ENCODE assay signal across 17 cellular contexts in genomic region chr11:766941-767210, GRCh38. TPM values are rescaled to one million over a fixed set of nuclear protein-coding genes. Genes with fewer than 3 reads are reported as not detected.
A peak's percentile ranks its signal among the peaks of the same experiment; 100 is the strongest.
DNase-seq lines count a peak whose midpoint lies in the region; ATAC-seq lines count a peak whose summit lies in the region.
"Had no signal": no experiment of that assay in that cellular context is flagged by ENCODE, and none has a peak within 500 bp of the region (broad histone marks: within the 10 kb centered on the region; RNA-seq: fewer than 3 reads in every experiment).

No MANE protein-coding gene starts in this region.

- POLR2A ChIA-PET in activated CD4-positive, alpha-beta memory T cell treated with anti-CD3 and anti-CD28 coated beads for 36 hours (lab: Charles Lee) = interaction anchor here (1.0 kb wide), 1 partner anchor 43 kb away, joined by 3 read pairs; no protein-coding TSS in a partner anchor

- intact Hi-C loops in activated CD4-positive, alpha-beta memory T cell treated with anti-CD3 and anti-CD28 coated beads for 36 hours (cut with micrococcal nuclease) = no loop called here

- H3K4me1 ChIP-seq in mesenchymal stem cell (ENCODE audit: control insufficient read depth, insufficient read depth, low read depth, low read length) = peaks cover 33% of the 10 kb centered on the region

- no peak overlapping the region for H3K18ac ChIP-seq in mesenchymal stem cell (ENCODE audit: low read depth in 1 of 2, low read length in 2 of 2)

- H2AK5ac ChIP-seq in mesenchymal stem cell (ENCODE audit: low read length, severe bottlenecking) = peak overlapping the region; percentile 66

- no peak overlapping the region for H2BK120ac ChIP-seq in mesenchymal stem cell (ENCODE audit: low read depth, low read length)

- no peaks in the 10 kb centered on the region for H3K9me3 ChIP-seq in mesenchymal stem cell (ENCODE audit: control insufficient read depth, low read length)
- H3K9me3 ChIP-seq: BLaER1 treated with 17β-estradiol and CSF1 and Interleukin-3, amounts not matched to agents 10 nM and 100 nM had no signal

- H4K91ac ChIP-seq in mesenchymal stem cell (ENCODE audit: low read length) = no peak overlapping the region

- peak overlapping the region in 1 of 2 experiments; percentile 15 for H2BK12ac ChIP-seq in mesenchymal stem cell (ENCODE audit: low read length in 2 of 2)

- 100% methylated on average over 2 of the region's 2 CpGs for WGBS in mesenchymal stem cell

- no peak overlapping the region for H3K4me3 ChIP-seq in mesenchymal stem cell (ENCODE audit: insufficient read depth in 1 of 2, low read depth in 1 of 2, low read length in 2 of 2)
- H3K4me3 ChIP-seq: BLaER1 treated with 17β-estradiol and CSF1 and Interleukin-3, amounts not matched to agents 10 nM and 100 nM; GM23338 had no signal

- H3K27me3 Mint-ChIP-seq in activated T-cell treated with anti-CD3 and anti-CD28 coated beads, Interleukin-2, amount 50 U/mL, for 24 hours = no peaks in the 10 kb centered on the region
- H3K27me3 Mint-ChIP-seq in activated T-cell treated with anti-CD3 and anti-CD28 coated beads, Interleukin-2, amount 50 U/mL, for 4 hours (ENCODE audit: low read depth) = no peaks in the 10 kb centered on the region
- H3K27me3 Mint-ChIP-seq in activated CD4-positive, alpha-beta memory T cell treated with anti-CD3 and anti-CD28 coated beads for 36 hours = no peaks in the 10 kb centered on the region

- H2BK5ac ChIP-seq in mesenchymal stem cell (ENCODE audit: low read depth, low read length, poor library complexity, severe bottlenecking) = no peak overlapping the region

- H2AFZ ChIP-seq in mesenchymal stem cell (ENCODE audit: low read depth, low read length) = no peak overlapping the region
- H2AFZ ChIP-seq: GM23338 had no signal

- no peak overlapping the region for H3K4ac ChIP-seq in mesenchymal stem cell (ENCODE audit: low read depth in 1 of 2, low read length in 2 of 2)

- no peak for DNase-seq in activated T-cell treated with anti-CD3 and anti-CD28 coated beads, Interleukin-2, amount 50 U/mL, for 24 hours
- DNase-seq in activated T-cell treated with anti-CD3 and anti-CD28 coated beads, Interleukin-2, amount 50 U/mL, for 4 hours = no peak
- DNase-seq in activated CD4-positive, alpha-beta memory T cell treated with anti-CD3 and anti-CD28 coated beads for 36 hours = no peak
- no peak for DNase-seq in mesenchymal stem cell
- DNase-seq in Kasumi-1 (lab: John Stamatoyannopoulos, UW) = no peak
- no peak for DNase-seq in NCI-H69 (lab: John Stamatoyannopoulos, UW)
- no peak for DNase-seq in DMS53 treated with DMSO at 0.1 percent for 48 hours (lab: John Stamatoyannopoulos, UW; ENCODE audit: unreplicated experiment)
- DNase-seq: Calu3; CD8-positive, alpha-beta T cell; KG1; MV-4-11; NCI-H187 treated with DMSO at 0.1 percent for 48 hours; NCI-H2227 treated with DMSO at 0.1 percent for 48 hours; NCI-H510A treated with DMSO at 0.1 percent for 48 hours; PC-3 had no signal

- no peak for ATAC-seq in activated T-cell treated with anti-CD3 and anti-CD28 coated beads, Interleukin-2, amount 50 U/mL, for 4 hours
- ATAC-seq: CD8-positive, alpha-beta T cell; GM23338; PC-3 had no signal

- no peaks in the 10 kb centered on the region for H3K9me3 Mint-ChIP-seq in activated T-cell treated with anti-CD3 and anti-CD28 coated beads, Interleukin-2, amount 50 U/mL, for 24 hours
- no peaks in the 10 kb centered on the region for H3K9me3 Mint-ChIP-seq in activated T-cell treated with anti-CD3 and anti-CD28 coated beads, Interleukin-2, amount 50 U/mL, for 4 hours
- H3K9me3 Mint-ChIP-seq in activated CD4-positive, alpha-beta memory T cell treated with anti-CD3 and anti-CD28 coated beads for 36 hours = no peaks in the 10 kb centered on the region
- H3K9me3 Mint-ChIP-seq: CD8-positive, alpha-beta T cell; GM23338 had no signal

- H3K14ac ChIP-seq in mesenchymal stem cell (ENCODE audit: low read length in 2 of 2) = no peak overlapping the region

- CTCF ChIA-PET in activated CD4-positive, alpha-beta memory T cell treated with anti-CD3 and anti-CD28 coated beads for 36 hours (lab: Charles Lee) = no interaction called here

- H3K36me3 Mint-ChIP-seq in activated T-cell treated with anti-CD3 and anti-CD28 coated beads, Interleukin-2, amount 50 U/mL, for 24 hours (ENCODE audit: low read depth) = peaks cover 90% of the 10 kb centered on the region
- peaks cover 10% of the 10 kb centered on the region for H3K36me3 Mint-ChIP-seq in activated T-cell treated with anti-CD3 and anti-CD28 coated beads, Interleukin-2, amount 50 U/mL, for 4 hours (ENCODE audit: insufficient read depth)
- peaks cover 21% of the 10 kb centered on the region for H3K36me3 Mint-ChIP-seq in activated CD4-positive, alpha-beta memory T cell treated with anti-CD3 and anti-CD28 coated beads for 36 hours

- peaks cover 16% of the 10 kb centered on the region for H3K4me1 Mint-ChIP-seq in activated T-cell treated with anti-CD3 and anti-CD28 coated beads, Interleukin-2, amount 50 U/mL, for 24 hours (ENCODE audit: low read depth)
- no peaks in the 10 kb centered on the region for H3K4me1 Mint-ChIP-seq in activated T-cell treated with anti-CD3 and anti-CD28 coated beads, Interleukin-2, amount 50 U/mL, for 4 hours (ENCODE audit: low read depth)
- peaks cover 14% of the 10 kb centered on the region for H3K4me1 Mint-ChIP-seq in activated CD4-positive, alpha-beta memory T cell treated with anti-CD3 and anti-CD28 coated beads for 36 hours (ENCODE audit: low read depth)

- H3K79me1 ChIP-seq in mesenchymal stem cell (replicated peaks; ENCODE audit: low read length, poor library complexity, severe bottlenecking) = peaks cover 33% of the 10 kb centered on the region

- no peak overlapping the region for H3K23ac ChIP-seq in mesenchymal stem cell (ENCODE audit: low read length in 2 of 2)

- no peaks in the 10 kb centered on the region for H3K27me3 ChIP-seq in mesenchymal stem cell (ENCODE audit: control insufficient read depth in 1 of 2, insufficient read depth in 1 of 2, low read length in 2 of 2)
- H3K27me3 ChIP-seq: BLaER1 treated with 17β-estradiol and CSF1 and Interleukin-3, amounts not matched to agents 10 nM and 100 nM had no signal

- peak overlapping the region; percentile 51 for H3K9ac ChIP-seq in mesenchymal stem cell (ENCODE audit: low read length)

- no peak overlapping the region for H3K4me2 ChIP-seq in mesenchymal stem cell (ENCODE audit: low read length, poor library complexity, severe bottlenecking)
- H3K4me2 ChIP-seq: GM23338 had no signal

- H3K4me3 Mint-ChIP-seq in activated T-cell treated with anti-CD3 and anti-CD28 coated beads, Interleukin-2, amount 50 U/mL, for 24 hours = no peak overlapping the region
- no peak overlapping the region for H3K4me3 Mint-ChIP-seq in activated T-cell treated with anti-CD3 and anti-CD28 coated beads, Interleukin-2, amount 50 U/mL, for 4 hours
- H3K4me3 Mint-ChIP-seq in activated CD4-positive, alpha-beta memory T cell treated with anti-CD3 and anti-CD28 coated beads for 36 hours = no peak overlapping the region
- H3K4me3 Mint-ChIP-seq: CD8-positive, alpha-beta T cell; GM23338 had no signal

- no peak overlapping the region for H2BK15ac ChIP-seq in mesenchymal stem cell (ENCODE audit: low read depth, poor library complexity, severe bottlenecking)

- peak overlapping the region; percentile 69 for H3K27ac Mint-ChIP-seq in activated T-cell treated with anti-CD3 and anti-CD28 coated beads, Interleukin-2, amount 50 U/mL, for 24 hours
- H3K27ac Mint-ChIP-seq in activated CD4-positive, alpha-beta memory T cell treated with anti-CD3 and anti-CD28 coated beads for 36 hours = peak overlapping the region; percentile 56
- H3K27ac Mint-ChIP-seq: CD8-positive, alpha-beta T cell; GM23338 had no signal

- H4K8ac ChIP-seq in mesenchymal stem cell (ENCODE audit: low read length) = no peak overlapping the region

- H3K36me3 ChIP-seq in mesenchymal stem cell (ENCODE audit: control insufficient read depth in 1 of 2, insufficient read depth in 2 of 2, low read depth in 1 of 2, low read length in 2 of 2) = peaks cover 75 to 76% of the 10 kb centered on the region in 2 experiments

- peak overlapping the region; percentile 36 for H3K27ac ChIP-seq in mesenchymal stem cell (ENCODE audit: low read length, poor library complexity, severe bottlenecking)
- H3K27ac ChIP-seq: BLaER1 treated with 17β-estradiol and CSF1 and Interleukin-3, amounts not matched to agents 10 nM and 100 nM had no signal

RNA-seq across cellular contexts. Expression of gene GATD1, which starts 10.4 kb away (rescaled TPM):
- total RNA-seq in activated T-cell treated with anti-CD3 and anti-CD28 coated beads, Interleukin-2, amount 50 U/mL, for 4 hours = 10 to 100 TPM; 48.3 to 49.8 (median 49.7) TPM
- total RNA-seq in activated CD4-positive, alpha-beta memory T cell treated with anti-CD3 and anti-CD28 coated beads for 36 hours = 10 to 100 TPM; 36.6 to 39.1 TPM
- 50.4 TPM for polyA plus RNA-seq in mesenchymal stem cell (2013, experiment 1 of 2)
- polyA plus RNA-seq in mesenchymal stem cell (2013, experiment 2 of 2) = 43.7 TPM

RNA-seq across cellular contexts. Expression of gene TALDO1, which starts 19.6 kb away (rescaled TPM):
- total RNA-seq in activated T-cell treated with anti-CD3 and anti-CD28 coated beads, Interleukin-2, amount 50 U/mL, for 4 hours = 100 to 1,000 TPM; 281 to 316 (median 313) TPM
- total RNA-seq in activated CD4-positive, alpha-beta memory T cell treated with anti-CD3 and anti-CD28 coated beads for 36 hours = 100 to 1,000 TPM; 284 to 296 TPM
- 215 TPM for polyA plus RNA-seq in mesenchymal stem cell (2013, experiment 1 of 2)
- 211 TPM for polyA plus RNA-seq in mesenchymal stem cell (2013, experiment 2 of 2)

RNA-seq across cellular contexts. Expression of gene CEND1, which starts 23.0 kb away (rescaled TPM):
- total RNA-seq in activated T-cell treated with anti-CD3 and anti-CD28 coated beads, Interleukin-2, amount 50 U/mL, for 4 hours = 1 to 10 TPM; 1.6 to 1.8 (median 1.7) TPM
- 1 to 10 TPM in 1 of 2 experiments, under 1 TPM in 1; 0.68 to 1.1 TPM for total RNA-seq in activated CD4-positive, alpha-beta memory T cell treated with anti-CD3 and anti-CD28 coated beads for 36 hours
- 0.03 TPM for polyA plus RNA-seq in mesenchymal stem cell (2013, experiment 1 of 2)
- 0.11 TPM for polyA plus RNA-seq in mesenchymal stem cell (2013, experiment 2 of 2)
- total RNA-seq: Calu3; CD8-positive, alpha-beta T cell; PC-3 had no signal

RNA-seq across cellular contexts. Expression of gene SLC25A22, which starts 31.2 kb away (rescaled TPM):
- 100 to 1,000 TPM; 156 to 166 (median 161) TPM for total RNA-seq in activated T-cell treated with anti-CD3 and anti-CD28 coated beads, Interleukin-2, amount 50 U/mL, for 4 hours
- 10 to 100 TPM; 28.4 to 32.2 TPM for total RNA-seq in activated CD4-positive, alpha-beta memory T cell treated with anti-CD3 and anti-CD28 coated beads for 36 hours
- polyA plus RNA-seq in mesenchymal stem cell (2013, experiment 1 of 2) = 11.7 TPM
- 10.9 TPM for polyA plus RNA-seq in mesenchymal stem cell (2013, experiment 2 of 2)

RNA-seq across cellular contexts. Expression of gene PIDD1, which starts 38.2 kb away (rescaled TPM):
- total RNA-seq in activated T-cell treated with anti-CD3 and anti-CD28 coated beads, Interleukin-2, amount 50 U/mL, for 4 hours = 10 to 100 TPM; 12.6 to 18.4 (median 17.5) TPM
- 10 to 100 TPM; 28.3 to 32.1 TPM for total RNA-seq in activated CD4-positive, alpha-beta memory T cell treated with anti-CD3 and anti-CD28 coated beads for 36 hours
- polyA plus RNA-seq in mesenchymal stem cell (2013, experiment 1 of 2) = 8.3 TPM
- 9.2 TPM for polyA plus RNA-seq in mesenchymal stem cell (2013, experiment 2 of 2)
